ENCODE assay signal across 8 cellular contexts in the genomic region with DNA sequence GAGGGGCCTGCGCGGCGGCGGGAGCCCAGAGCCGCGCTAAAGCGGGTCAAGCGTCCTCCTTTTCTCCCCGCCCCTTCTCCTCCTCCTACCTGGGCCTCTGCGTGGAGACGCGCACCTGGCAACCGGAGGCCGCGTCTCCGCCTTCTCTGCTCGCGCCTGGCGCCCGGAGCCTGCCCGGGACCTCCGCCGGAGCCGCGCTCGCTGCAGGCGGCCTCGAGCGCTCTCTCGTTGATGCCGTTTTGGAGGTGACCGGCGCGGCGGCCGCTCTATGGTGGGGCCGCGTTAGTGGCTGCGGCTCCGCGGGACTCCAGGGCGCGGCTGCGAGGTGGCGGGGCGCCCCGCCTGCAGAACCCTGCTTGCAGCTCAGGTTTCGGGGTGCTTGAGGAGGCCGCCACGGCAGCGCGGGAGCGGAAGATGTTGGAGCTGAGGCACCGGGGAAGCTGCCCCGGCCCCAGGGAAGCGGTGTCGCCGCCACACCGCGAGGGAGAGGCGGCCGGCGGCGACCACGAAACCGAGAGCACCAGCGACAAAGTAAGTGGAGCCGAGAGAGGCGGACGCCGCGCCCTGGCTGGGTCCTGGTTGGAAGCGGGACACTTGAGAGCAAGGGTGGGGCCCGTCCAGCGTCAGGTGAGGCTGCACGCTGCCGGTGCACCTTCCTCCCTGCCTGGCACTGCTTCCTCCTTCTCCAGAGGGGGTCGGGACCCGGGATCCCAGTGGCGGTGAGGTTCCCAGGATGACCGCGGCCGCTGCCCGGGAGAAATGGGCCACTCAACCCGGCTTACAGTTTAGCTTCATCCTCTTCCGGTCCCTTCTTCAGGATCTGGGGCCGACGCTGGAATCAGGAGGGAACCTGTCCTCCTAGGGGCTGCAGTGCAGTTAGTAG. TPM values are rescaled to one million over a fixed set of nuclear protein-coding genes. Genes with fewer than 3 reads are reported as not detected.
DNase-seq lines count a peak whose midpoint lies in the region; ATAC-seq and TF ChIP-seq lines count a peak whose summit lies in the region.

A gene (plus strand): TSS at position 140 of the 883 bp plus-strand sequence. CDS start 275 bp downstream, at position 415.

- peak within 1 kb of the TSS; percentile 91 for H2AFZ ChIP-seq in parathyroid adenoma

- H3K27ac ChIP-seq in heart left ventricle = peak within 1 kb of the TSS in 10 of 12 donors; percentile 23 to 83 (median 56)
- peak within 1 kb of the TSS; percentile 97 for H3K27ac ChIP-seq in parathyroid adenoma

- H3K9me3 ChIP-seq in heart left ventricle (peaks cover 0 to 3% (median 0%) of the 10 kb centered on the region in 12 donors), parathyroid adenoma (ENCODE audit: control insufficient read depth, low read length) (no peaks in the 10 kb centered on the region)

- H3K4me2 ChIP-seq in parathyroid adenoma (ENCODE audit: low read length) = peak within 1 kb of the TSS; percentile 72

- H3K4me1 ChIP-seq in heart left ventricle (peaks cover 0 to 19% (median 9%) of the 10 kb centered on the region in 12 donors), parathyroid adenoma (peaks cover 4% of the 10 kb centered on the region)

- H3K79me2 ChIP-seq in parathyroid adenoma = peaks cover 9% of the 10 kb centered on the region

- peak within 1 kb of the TSS; percentile 67 for H3K9ac ChIP-seq in parathyroid adenoma

- H3K4me3 ChIP-seq in heart left ventricle = peak within 1 kb of the TSS; percentile 50 to 83 (median 77)
- H3K4me3 ChIP-seq in parathyroid adenoma (ENCODE audit: low read depth, low read length) = peak within 1 kb of the TSS; percentile 81

- H3K36me3 ChIP-seq in heart left ventricle = no peaks in the 10 kb centered on the region
- H3K36me3 ChIP-seq in parathyroid adenoma (ENCODE audit: control insufficient read depth, insufficient read depth, low read length) = no peaks in the 10 kb centered on the region

- DNase-seq in activated CD8-positive, alpha-beta memory T cell treated with anti-CD3 and anti-CD28 coated beads for 24 hours = peak; percentile 62
- DNase-seq in activated CD8-positive, alpha-beta memory T cell treated with anti-CD3 and anti-CD28 coated beads, Interleukin-2, amount 50 U/mL, for 4 hours = no peak
- DNase-seq in NCI-H2029 (lab: John Stamatoyannopoulos, UW) (peak; percentile 79), activated gamma-delta T cell treated with Interleukin-2 at 50 U/mL for 16 hours (peak; percentile 34), heart left ventricle (peak; percentile 16 to 67 (median 31)), superior temporal gyrus (ENCODE audit: extremely low spot score) (no peak)

- WGBS in heart left ventricle, 4 donors = 0 to 1% (median 0%) methylated on average over 41 to 88 of the region's 88 CpGs

- intact Hi-C loops in heart left ventricle (cut with DNase I) = loop anchor here in 2 of 10 donors (5.0 to 10.0 kb wide), 3 partner anchors 92 to 382 kb away; a partner anchor contains a TSS

- TF ChIP-seq POLR2A in heart left ventricle (IDR thresholded peaks at IDR 0.05) = no peak

- peak; percentile 54 for ATAC-seq in HG02588 (IDR thresholded peaks at IDR 0.05; ENCODE audit: unreplicated experiment)
- ATAC-seq in heart left ventricle = peak in 3 of 4 donors; percentile 29 to 58 (median 57)

- H3K27me3 ChIP-seq in heart left ventricle = peaks cover 0 to 41% (median 13%) of the 10 kb centered on the region in 9 donors
- H3K27me3 ChIP-seq in parathyroid adenoma (ENCODE audit: control insufficient read depth, insufficient read depth, low read length) = no peaks in the 10 kb centered on the region

- TF ChIP-seq CTCF in heart left ventricle (IDR thresholded peaks at IDR 0.05) (no peak), parathyroid adenoma (IDR thresholded peaks at IDR 0.05) (no peak)

RNA-seq across cellular contexts. Expression of the gene that starts here (rescaled TPM):
- total RNA-seq in heart left ventricle = 1 to 10 TPM in 2 of 9 donors, under 1 TPM in 7; 0.25 to 1.7 (median 0.44) TPM
- under 1 TPM; 0.15 to 0.90 TPM for polyA plus RNA-seq in heart left ventricle

Comparison
In these comparisons a context has a peak if more than half of its experiments do, and no peak if none do; other contexts are left out.
1. DNase-seq: peak in activated CD8-positive, alpha-beta memory T cell treated with anti-CD3 and anti-CD28 coated beads for 24 hours (single experiment), NCI-H2029 (single experiment), activated gamma-delta T cell treated with Interleukin-2 at 50 U/mL for 16 hours (single experiment) and heart left ventricle (5 of 5); none in activated CD8-positive, alpha-beta memory T cell treated with anti-CD3 and anti-CD28 coated beads, Interleukin-2, amount 50 U/mL, for 4 hours (single experiment) and superior temporal gyrus (single experiment).